ENCODE assay signal across 16 cellular contexts in the genomic region with DNA sequence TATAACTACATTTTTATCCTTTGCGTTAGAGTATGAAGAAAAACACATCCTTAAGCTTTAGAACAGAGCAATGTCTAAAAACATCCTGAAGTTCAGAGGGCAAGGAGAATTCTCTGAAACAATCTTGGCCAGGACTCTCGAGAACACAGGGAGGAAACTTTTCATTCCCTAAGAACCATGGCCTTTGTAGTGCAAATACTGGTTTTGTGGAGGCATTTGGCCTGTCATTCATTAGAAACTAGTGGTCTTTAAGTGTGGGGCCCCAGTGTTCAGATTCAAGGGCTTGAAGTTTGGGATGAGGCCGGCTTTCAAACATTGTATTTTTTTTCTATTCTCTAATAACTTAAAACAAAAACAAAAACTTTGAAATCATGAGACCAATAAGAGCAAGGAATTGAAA.
DNase-seq lines count a peak whose midpoint lies in the region; ATAC-seq and TF ChIP-seq lines count a peak whose summit lies in the region.
"Had no signal": no experiment of that assay in that cellular context is flagged by ENCODE, and none has a peak within 500 bp of the region (broad histone marks: within the 10 kb centered on the region; RNA-seq: fewer than 3 reads in every experiment).

No MANE protein-coding gene starts in this region.

- no peaks in the 10 kb centered on the region for H3K4me1 Mint-ChIP-seq in stimulated activated naive B cell treated with anti-CD40 and anti-IgM and Interleukin-4, amounts not matched to agents 10 μg/mL and 1 μg/mL and 100 μg/mL, for 72 hours

- H3K27ac Mint-ChIP-seq in stimulated activated naive B cell treated with anti-CD40 and anti-IgM and Interleukin-4, amounts not matched to agents 10 μg/mL and 1 μg/mL and 100 μg/mL, for 72 hours, result no peak overlapping the region

- H3K4me3 Mint-ChIP-seq in stimulated activated naive B cell treated with anti-CD40 and anti-IgM and Interleukin-4, amounts not matched to agents 10 μg/mL and 1 μg/mL and 100 μg/mL, for 72 hours, result no peak overlapping the region

- no peaks in the 10 kb centered on the region for H3K9me3 ChIP-seq in HUES64 (ENCODE audit: insufficient read depth, low read depth, low read length)
- no peaks in the 10 kb centered on the region for H3K9me3 ChIP-seq in tibial nerve

- H3K4me3 ChIP-seq in HUES64 (ENCODE audit: low read length), result no peak overlapping the region
- no peak overlapping the region for H3K4me3 ChIP-seq in choroid plexus epithelial cell (ENCODE audit: low read depth, low read length)
- no peak overlapping the region for H3K4me3 ChIP-seq in tibial nerve
- H3K4me3 ChIP-seq: K562 had no signal

- peak overlapping the region; percentile 15; the same call in 1 of the 2 replicates for H3K27ac ChIP-seq in HUES64 (ENCODE audit: low read depth, low read length)
- H3K27ac ChIP-seq in tibial nerve, result peak overlapping the region in 3 of 4 donors; percentile 20 to 62 (median 61)
- H3K27ac ChIP-seq: C4-2B had no signal

- H3K27me3 Mint-ChIP-seq in stimulated activated naive B cell treated with anti-CD40 and anti-IgM and Interleukin-4, amounts not matched to agents 10 μg/mL and 1 μg/mL and 100 μg/mL, for 72 hours, result peaks cover 0 to 10% of the 10 kb centered on the region in 2 donors

- H3K36me3 Mint-ChIP-seq in stimulated activated naive B cell treated with anti-CD40 and anti-IgM and Interleukin-4, amounts not matched to agents 10 μg/mL and 1 μg/mL and 100 μg/mL, for 72 hours, result no peaks in the 10 kb centered on the region

- TF ChIP-seq EP300 in tibial nerve (IDR thresholded peaks at IDR 0.05), result no peak

- no peak for ATAC-seq in omental fat pad (ENCODE audit: low FRiP score)
- no peak for ATAC-seq in stimulated activated naive B cell treated with anti-CD40 and anti-IgM and Interleukin-4, amounts not matched to agents 10 μg/mL and 1 μg/mL and 100 μg/mL, for 72 hours (replicated peaks)
- ATAC-seq: K562 had no signal

- peaks cover 5% of the 10 kb centered on the region; the same call in 1 of the 2 replicates for H3K27me3 ChIP-seq in HUES64 (ENCODE audit: insufficient read depth, low read length)
- no peaks in the 10 kb centered on the region for H3K27me3 ChIP-seq in tibial nerve

- no peaks in the 10 kb centered on the region for H3K9me3 Mint-ChIP-seq in stimulated activated naive B cell treated with anti-CD40 and anti-IgM and Interleukin-4, amounts not matched to agents 10 μg/mL and 1 μg/mL and 100 μg/mL, for 72 hours

- TF ChIP-seq POLR2A in tibial nerve (IDR thresholded peaks at IDR 0.05), result no peak

- WGBS in HUES64, result 27% methylated on average over 2 of the region's 3 CpGs
- WGBS in tibial nerve, 2 donors, result 22 to 34% methylated on average over 3 of the region's 3 CpGs

- H3K9ac ChIP-seq in HUES64 (ENCODE audit: low read depth, low read length), result no peak overlapping the region

- DNase-seq in choroid plexus epithelial cell (ENCODE audit: low read depth), result peak; percentile 19
- peak; percentile 30 for DNase-seq in left kidney (ENCODE audit: low read depth, low spot score)
- no peak for DNase-seq in tibial nerve (ENCODE audit: low spot score in 2 of 2)
- DNase-seq in omental fat pad (ENCODE audit: low spot score), result no peak
- no peak for DNase-seq in activated CD4-positive, alpha-beta T cell treated with anti-CD3 and anti-CD28 coated beads for 4 hours
- no peak for DNase-seq in stimulated activated naive B cell treated with anti-CD40 and anti-IgM and Interleukin-4, amounts not matched to agents 10 μg/mL and 1 μg/mL and 100 μg/mL, for 72 hours
- DNase-seq: DMS79; NCI-H1105; NCI-H510A; NCI-H748 treated with DMSO at 0.1 percent for 48 hours; NK-92 treated with Interleukin-12 subunit alpha and Interleukin-12 subunit beta, amount 100 ng/mL, for 24 hours; OCI-M1; SHP77 had no signal

- peaks cover 29% of the 10 kb centered on the region for H3K4me1 ChIP-seq in HUES64 (ENCODE audit: insufficient read depth, low read length)
- H3K4me1 ChIP-seq in tibial nerve, result peaks cover 0 to 30% (median 2%) of the 10 kb centered on the region in 4 donors

- no peak for TF ChIP-seq CTCF in choroid plexus epithelial cell (conservative IDR thresholded peaks at IDR 0.05; ENCODE audit: low read depth, low read length)
- TF ChIP-seq CTCF in tibial nerve (IDR thresholded peaks at IDR 0.05), result no peak
- TF ChIP-seq CTCF in omental fat pad (IDR thresholded peaks at IDR 0.05), result no peak

- H3K36me3 ChIP-seq in HUES64 (ENCODE audit: insufficient read depth, low read length) (no peaks in the 10 kb centered on the region), tibial nerve (no peaks in the 10 kb centered on the region)

Comparison
In these comparisons a context has a peak if more than half of its experiments do, and no peak if none do; other contexts are left out.
1. DNase-seq: peak in choroid plexus epithelial cell (single experiment) and left kidney (single experiment); none in tibial nerve (0 of 2), omental fat pad (single experiment), activated CD4-positive, alpha-beta T cell treated with anti-CD3 and anti-CD28 coated beads for 4 hours (0 of 2) and stimulated activated naive B cell treated with anti-CD40 and anti-IgM and Interleukin-4, amounts not matched to agents 10 μg/mL and 1 μg/mL and 100 μg/mL, for 72 hours (single experiment).